ENCODE assay signal across 17 cellular contexts in genomic region chr20:3314391-3314790, GRCh38.
A peak's percentile ranks its signal among the peaks of the same experiment; 100 is the strongest.
DNase-seq lines count a peak whose midpoint lies in the region; ATAC-seq, FAIRE-seq and TF ChIP-seq lines count a peak whose summit lies in the region.
"Had no signal": no experiment of that assay in that cellular context is flagged by ENCODE, and none has a peak within 500 bp of the region (broad histone marks: within the 10 kb centered on the region; RNA-seq: fewer than 3 reads in every experiment).

No MANE protein-coding gene starts in this region.

- H3K4me1 ChIP-seq in adrenal gland (replicated peaks in 1 of 2) (peaks cover 45 to 48% of the 10 kb centered on the region in 2 donors), mesendoderm (ENCODE audit: control insufficient read depth, low read depth, low read length) (no peaks in the 10 kb centered on the region), subcutaneous abdominal adipose tissue (ENCODE audit: control insufficient read depth in 5 of 5, insufficient read depth in 5 of 5, low read length in 5 of 5) (peaks cover 0 to 45% (median 37%) of the 10 kb centered on the region in 5 donors), PC-3 (ENCODE audit: insufficient read depth, low read length) (peaks cover 19% of the 10 kb centered on the region)
- H3K4me1 ChIP-seq: Caco-2 had no signal

- H2BK15ac ChIP-seq in mesendoderm (replicated peaks; ENCODE audit: low read depth) = no peak overlapping the region

- no peak for ATAC-seq in PC-3
- ATAC-seq: left colon; stimulated activated naive B cell treated with anti-CD40 and anti-IgM and Interleukin-4, amounts not matched to agents 10 μg/mL and 1 μg/mL and 100 μg/mL, for 72 hours; T-cell had no signal

- DNase-seq in adrenal gland (peak in 2 of 7 donors; percentile 29 to 56), dorsolateral prefrontal cortex (no peak), mesendoderm (peak; percentile 17), PC-3 (no peak), iPS-NIHi7 (ENCODE audit: extremely low spot score) (no peak), Ammon's horn (ENCODE audit: low spot score) (no peak), GM19239 (ENCODE audit: insufficient read length, low spot score) (no peak)
- DNase-seq: activated CD4-positive, alpha-beta T cell treated with anti-CD3 and anti-CD28 coated beads, Interleukin-2, amount 10 ng/mL, durations not matched to agents 7 days and 5 days; activated CD8-positive, alpha-beta memory T cell treated with anti-CD3 and anti-CD28 coated beads, Interleukin-2, amount 50 U/mL, for 4 hours; Caco-2; left colon; retina; stimulated activated naive B cell treated with anti-CD40 and anti-IgM and Interleukin-4, amounts not matched to agents 10 μg/mL and 1 μg/mL and 100 μg/mL, for 72 hours; T-cell had no signal

- H3K36me3 ChIP-seq in adrenal gland (replicated peaks in 1 of 2) = peaks cover 0 to 14% of the 10 kb centered on the region in 2 donors
- H3K36me3 ChIP-seq in mesendoderm (ENCODE audit: control insufficient read depth, insufficient read depth, low read length) = peaks cover 2% of the 10 kb centered on the region
- H3K36me3 ChIP-seq in subcutaneous abdominal adipose tissue (ENCODE audit: control insufficient read depth in 5 of 5, insufficient read depth in 5 of 5, low read length in 5 of 5) = peaks cover 6 to 56% (median 39%) of the 10 kb centered on the region in 5 donors
- H3K36me3 ChIP-seq in PC-3 (ENCODE audit: low read depth, low read length) = no peaks in the 10 kb centered on the region

- H3K79me2 ChIP-seq in mesendoderm (ENCODE audit: control insufficient read depth, insufficient read depth, low read length) = no peaks in the 10 kb centered on the region
- no peaks in the 10 kb centered on the region for H3K79me2 ChIP-seq in PC-3 (ENCODE audit: low read length)

- CTCF ChIA-PET in PC-3 (lab: Charles Lee) = no interaction called here

- H3F3A ChIP-seq in PC-3 (ENCODE audit: low read length, unreplicated experiment) = no peaks in the 10 kb centered on the region

- H2BK120ac ChIP-seq in mesendoderm (ENCODE audit: low read depth, low read length) = no peak overlapping the region

- H3K4me3 ChIP-seq in adrenal gland (no peak overlapping the region), dorsolateral prefrontal cortex (no peak overlapping the region), mesendoderm (ENCODE audit: low read length) (no peak overlapping the region), subcutaneous abdominal adipose tissue (ENCODE audit: low read depth in 1 of 5, low read length in 5 of 5) (no peak overlapping the region), PC-3 (ENCODE audit: low read length) (no peak overlapping the region)

- H2BK5ac ChIP-seq in mesendoderm (ENCODE audit: low read length) = no peak overlapping the region

- no peak overlapping the region for H4K5ac ChIP-seq in mesendoderm (ENCODE audit: low read length)

- H3K9me2 ChIP-seq in PC-3 (replicated peaks; ENCODE audit: low read length) = no peaks in the 10 kb centered on the region

- H3K18ac ChIP-seq in mesendoderm (ENCODE audit: low read length) = no peak overlapping the region

- no peak overlapping the region for H4K8ac ChIP-seq in mesendoderm (ENCODE audit: low read depth, low read length)

- no TSS peak for BruUV-seq in PC-3 (replicated peaks; lab: Mats Ljungman, UMichigan)

- WGBS in adrenal gland, 4 donors = 69 to 91% (median 75%) methylated on average over 1 of the region's 1 CpG
- WGBS in mesendoderm (ENCODE audit: extremely low coverage, insufficient coverage, low lambda C conversion rate) = no CpG with 5 or more reads among the region's 1 CpG

- H2AK5ac ChIP-seq in mesendoderm (ENCODE audit: low read length) = no peak overlapping the region

- H3K9me3 ChIP-seq in adrenal gland (replicated peaks in 1 of 3) (no peaks in the 10 kb centered on the region), subcutaneous abdominal adipose tissue (ENCODE audit: control insufficient read depth in 5 of 5, low read length in 5 of 5) (no peaks in the 10 kb centered on the region), PC-3 (ENCODE audit: low read length) (no peaks in the 10 kb centered on the region)
- H3K9me3 ChIP-seq: Caco-2 had no signal

- H3K4ac ChIP-seq in mesendoderm (ENCODE audit: low read depth, low read length) = no peak overlapping the region

- FAIRE-seq in GM19239 (lab: Jason Lieb, UNC) = no peak
- FAIRE-seq: frontal cortex, H1 had no signal

- H3K9ac ChIP-seq in mesendoderm (ENCODE audit: low read length) = no peak overlapping the region
- peak overlapping the region in 1 of 5 donors; percentile 35 for H3K9ac ChIP-seq in subcutaneous abdominal adipose tissue (ENCODE audit: low read length in 5 of 5)
- no peak overlapping the region for H3K9ac ChIP-seq in PC-3 (ENCODE audit: low read length)

- no peak overlapping the region for H3K23ac ChIP-seq in mesendoderm (ENCODE audit: low read length)

- H2AFZ ChIP-seq in PC-3 (ENCODE audit: low read length) = no peak overlapping the region

- intact Hi-C loops in adrenal gland (cut with DNase I) = loop anchor here in 1 of 2 donors (10.0 kb wide), 1 partner anchor 90 kb away; no protein-coding TSS in a partner anchor
- intact Hi-C loops in dorsolateral prefrontal cortex (cut with DNase I) = loop anchor here in 1 of 2 donors (2.0 to 5.0 kb wide), 2 partner anchors 87 to 260 kb away; no protein-coding TSS in a partner anchor
- intact Hi-C loops in PC-3 (cut with micrococcal nuclease) = no loop called here

- TF ChIP-seq POLR2A in adrenal gland (IDR thresholded peaks at IDR 0.05) = no peak

- H4K20me1 ChIP-seq in PC-3 (ENCODE audit: low read length) = no peaks in the 10 kb centered on the region

- POLR2A ChIA-PET in PC-3 (lab: Charles Lee; ENCODE audit: unreplicated experiment) = no interaction called here

- TF ChIP-seq CTCF in adrenal gland (IDR thresholded peaks at IDR 0.05) (no peak), dorsolateral prefrontal cortex (IDR thresholded peaks at IDR 0.05 in 54 of 56, conservative IDR thresholded peaks at IDR 0.05 in 2 of 56; ENCODE audit: low read depth in 1 of 56, partially characterized antibody in 56 of 56) (no peak), PC-3 (conservative IDR thresholded peaks at IDR 0.05; ENCODE audit: low read depth, low read length) (no peak)

- no peaks in the 10 kb centered on the region for H3K27me3 ChIP-seq in adrenal gland
- no peaks in the 10 kb centered on the region for H3K27me3 ChIP-seq in dorsolateral prefrontal cortex
- H3K27me3 ChIP-seq in mesendoderm (ENCODE audit: insufficient read depth, low read length, poor library complexity) = no peaks in the 10 kb centered on the region
- no peaks in the 10 kb centered on the region for H3K27me3 ChIP-seq in subcutaneous abdominal adipose tissue (ENCODE audit: control insufficient read depth in 5 of 5, insufficient read depth in 4 of 5, low read length in 5 of 5)
- no peaks in the 10 kb centered on the region for H3K27me3 ChIP-seq in PC-3 (ENCODE audit: low read length)

- no peak overlapping the region for H3K4me2 ChIP-seq in mesendoderm (ENCODE audit: low read length)
- no peak overlapping the region for H3K4me2 ChIP-seq in PC-3 (ENCODE audit: low read length)

- H3K79me1 ChIP-seq in mesendoderm (ENCODE audit: low read length) = no peaks in the 10 kb centered on the region

- no peak overlapping the region for H3K56ac ChIP-seq in mesendoderm (ENCODE audit: low read length)

- peak overlapping the region; percentile 37 to 84 (median 73) for H3K27ac ChIP-seq in adrenal gland
- H3K27ac ChIP-seq in dorsolateral prefrontal cortex = peak overlapping the region in 57 of 59 donors; percentile 0 to 87 (median 74)
- H3K27ac ChIP-seq in mesendoderm (ENCODE audit: low read depth, low read length) = no peak overlapping the region
- H3K27ac ChIP-seq in subcutaneous abdominal adipose tissue (ENCODE audit: low read depth, low read length) = peak overlapping the region; percentile 24
- no peak overlapping the region for H3K27ac ChIP-seq in PC-3 (ENCODE audit: low read length)

Comparison
In these comparisons a context has a peak if more than half of its experiments do, and no peak if none do; other contexts are left out.
1. H3K27ac ChIP-seq: peak in adrenal gland (5 of 5), dorsolateral prefrontal cortex (57 of 59) and subcutaneous abdominal adipose tissue (single experiment); none in mesendoderm (single experiment) and PC-3 (single experiment).